ENCODE assay signal across 8 cellular contexts in the genomic region with DNA sequence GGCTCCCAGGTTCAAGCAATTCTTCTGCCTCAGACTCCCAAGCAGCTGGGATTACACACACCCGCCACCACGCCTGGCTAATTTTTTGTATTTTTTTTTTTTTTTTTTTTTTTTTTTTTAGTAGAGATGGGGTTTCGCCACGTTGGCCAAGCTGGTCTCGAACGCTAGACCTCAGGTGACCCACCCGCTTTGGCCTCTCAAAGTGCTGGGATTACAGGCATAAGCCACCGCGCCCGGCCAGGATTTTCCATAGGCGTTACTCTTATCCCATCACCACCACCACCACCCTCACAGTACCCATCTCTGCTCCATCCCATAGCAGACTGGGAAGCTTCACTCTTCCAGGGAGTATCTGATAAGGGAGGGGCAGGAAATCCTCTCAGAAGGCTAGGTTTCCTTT. TPM values are rescaled to one million over a fixed set of nuclear protein-coding genes. Genes with fewer than 3 reads are reported as not detected.
"Had no signal": no experiment of that assay in that cellular context is flagged by ENCODE, and none has a peak within 500 bp of the region (broad histone marks: within the 10 kb centered on the region; RNA-seq: fewer than 3 reads in every experiment).

No MANE protein-coding gene starts in this region.

RNA-seq across cellular contexts. Expression of gene TMEM130, which starts 3.8 kb away (rescaled TPM):
- total RNA-seq: activated CD4-positive, alpha-beta memory T cell treated with anti-CD3 and anti-CD28 coated beads for 36 hours; activated CD4-positive, alpha-beta T cell treated with anti-CD3 and anti-CD28 coated beads, Interleukin-2, amount 10 ng/mL, durations not matched to agents 24 days and 14 days; activated CD8-positive, alpha-beta memory T cell treated with anti-CD3 and anti-CD28 coated beads for 36 hours; activated naive CD4-positive, alpha-beta T cell treated with anti-CD3 and anti-CD28 coated beads, Interleukin-2, amount 50 U/mL, for 72 hours; activated naive CD8-positive, alpha-beta T cell treated with anti-CD3 and anti-CD28 coated beads for 36 hours; activated T-helper 2 cell treated with anti-CD3 and anti-CD28 coated beads, Interferon-gamma antibody, Interleukin-2, Interleukin-4, amounts not matched to agents 10 μg/mL and 5 μg/mL and 100 μg/mL, durations not matched to agents 14 hours and 24 hours and 36 hours; T-helper 1 cell treated with Interleukin-12 subunit alpha and Interleukin-12 subunit beta and Interleukin-4 antibody, amounts not matched to agents 30 ng/mL and 1 ng/mL, for 36 hours; T-helper 2 cell treated with Interferon-gamma antibody and Interleukin-4, amounts not matched to agents 100 ng/mL and 5 ng/mL, for 36 hours had no signal
